ENCODE assay signal across 18 cellular contexts in the genomic region with DNA sequence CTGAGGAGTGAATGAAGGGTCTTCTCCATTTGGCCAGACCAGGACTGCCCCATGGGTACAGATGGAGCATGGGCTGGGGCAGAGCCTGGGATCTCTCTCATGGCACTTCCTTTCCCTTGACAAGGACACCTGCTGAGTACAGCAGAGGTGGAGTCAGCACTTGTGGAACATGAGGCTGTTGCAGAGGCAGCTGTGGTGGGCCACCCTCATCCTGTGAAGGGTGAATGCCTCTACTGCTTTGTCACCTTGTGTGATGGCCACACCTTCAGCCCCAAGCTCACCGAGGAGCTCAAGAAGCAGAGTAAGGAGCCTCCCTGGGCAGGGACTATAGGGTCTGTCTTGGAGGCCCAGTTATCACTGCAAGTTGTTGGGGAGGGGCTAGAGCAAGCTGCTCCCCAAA. TPM values are rescaled to one million over a fixed set of nuclear protein-coding genes. Genes with fewer than 3 reads are reported as not detected.
A peak's percentile ranks its signal among the peaks of the same experiment; 100 is the strongest.
DNase-seq lines count a peak whose midpoint lies in the region; ATAC-seq and TF ChIP-seq lines count a peak whose summit lies in the region.
"Had no signal": no experiment of that assay in that cellular context is flagged by ENCODE, and none has a peak within 500 bp of the region (broad histone marks: within the 10 kb centered on the region; RNA-seq: fewer than 3 reads in every experiment).

No MANE protein-coding gene starts in this region.

- CTCF ChIA-PET in activated naive CD4-positive, alpha-beta T cell treated with anti-CD3 and anti-CD28 coated beads for 36 hours (lab: Charles Lee), result interaction anchor here (0.7 kb wide), 1 partner anchor 91 kb away, joined by 3 read pairs; no protein-coding TSS in a partner anchor

- H3K27ac Mint-ChIP-seq in activated naive CD4-positive, alpha-beta T cell treated with anti-CD3 and anti-CD28 coated beads for 36 hours, result peak overlapping the region; percentile 37
- H3K27ac Mint-ChIP-seq in T-helper 17 cell, result peak overlapping the region; percentile 34
- H3K27ac Mint-ChIP-seq: naive B cell had no signal

- H3K27me3 ChIP-seq in psoas muscle (ENCODE audit: insufficient read depth in 3 of 3, low read length in 2 of 3) (no peaks in the 10 kb centered on the region), left lung (no peaks in the 10 kb centered on the region)
- H3K27me3 ChIP-seq: BLaER1, SJCRH30 had no signal

- WGBS in psoas muscle, 3 donors, result 81 to 95% (median 95%) methylated on average over 1 of the region's 1 CpG

- ATAC-seq in T-helper 17 cell, result no peak
- peak in 1 of 4 donors; percentile 6 for ATAC-seq in psoas muscle
- no peak for ATAC-seq in left lung
- ATAC-seq: effector memory CD8-positive, alpha-beta T cell had no signal

- peaks cover 24% of the 10 kb centered on the region for H3K36me3 Mint-ChIP-seq in activated naive CD4-positive, alpha-beta T cell treated with anti-CD3 and anti-CD28 coated beads for 36 hours (ENCODE audit: low read depth)
- H3K36me3 Mint-ChIP-seq in T-helper 17 cell (ENCODE audit: low read depth), result peaks cover 7% of the 10 kb centered on the region

- H3K4me3 Mint-ChIP-seq in activated naive CD4-positive, alpha-beta T cell treated with anti-CD3 and anti-CD28 coated beads for 36 hours, result no peak overlapping the region
- no peak overlapping the region for H3K4me3 Mint-ChIP-seq in T-helper 17 cell
- H3K4me3 Mint-ChIP-seq: effector memory CD8-positive, alpha-beta T cell had no signal

- H3K4me1 Mint-ChIP-seq in activated naive CD4-positive, alpha-beta T cell treated with anti-CD3 and anti-CD28 coated beads for 36 hours (ENCODE audit: low read depth), result peaks cover 12% of the 10 kb centered on the region
- H3K4me1 Mint-ChIP-seq in T-helper 17 cell, result peaks cover 16% of the 10 kb centered on the region
- H3K4me1 Mint-ChIP-seq: naive B cell had no signal

- DNase-seq in activated naive CD4-positive, alpha-beta T cell treated with anti-CD3 and anti-CD28 coated beads for 36 hours, result no peak
- DNase-seq in activated naive CD4-positive, alpha-beta T cell (lab: John Stamatoyannopoulos, UW), result no peak
- DNase-seq in T-helper 17 cell (no peak), psoas muscle (no peak), C1 segment of cervical spinal cord (lab: John Stamatoyannopoulos, UW) (no peak), left lung (no peak)
- DNase-seq: activated CD4-positive, alpha-beta T cell treated with anti-CD3 and anti-CD28 coated beads, Interleukin-2, amount 50 U/mL, for 1 hour; effector memory CD8-positive, alpha-beta T cell; naive B cell; NCI-H1048; NCI-H1930; NCI-H345; stimulated activated CD4-positive, alpha-beta T cell treated with anti-CD3 and anti-CD28 coated beads, Interleukin-12 subunit alpha, Interleukin-12 subunit beta, amount 100 ng/mL, for 4 hours; WERI-Rb-1 had no signal

- H3K4me3 ChIP-seq in psoas muscle, result no peak overlapping the region
- no peak overlapping the region for H3K4me3 ChIP-seq in left lung
- H3K4me3 ChIP-seq: BLaER1, HAP-1, SJCRH30 had no signal

- H3K36me3 ChIP-seq in psoas muscle (ENCODE audit: insufficient read depth in 1 of 2, low read depth in 1 of 2), result peaks cover 2 to 87% of the 10 kb centered on the region in 2 donors
- H3K36me3 ChIP-seq in left lung, result peaks cover 0 to 100% of the 10 kb centered on the region in 2 donors
- H3K36me3 ChIP-seq: SJCRH30 had no signal

- H3K27ac ChIP-seq in psoas muscle, result peak overlapping the region; percentile 87
- no peak overlapping the region for H3K27ac ChIP-seq in left lung
- H3K27ac ChIP-seq: BLaER1, SJCRH30, WERI-Rb-1 had no signal

- peaks cover 34% of the 10 kb centered on the region for H3K4me1 ChIP-seq in psoas muscle
- H3K4me1 ChIP-seq in left lung, result peaks cover 0 to 20% of the 10 kb centered on the region in 2 donors
- H3K4me1 ChIP-seq: HAP-1 had no signal

- H3K27me3 Mint-ChIP-seq in activated naive CD4-positive, alpha-beta T cell treated with anti-CD3 and anti-CD28 coated beads for 36 hours (ENCODE audit: low read depth), result no peaks in the 10 kb centered on the region
- no peaks in the 10 kb centered on the region for H3K27me3 Mint-ChIP-seq in T-helper 17 cell
- H3K27me3 Mint-ChIP-seq: effector memory CD8-positive, alpha-beta T cell; naive B cell had no signal

- H3K9me3 Mint-ChIP-seq in activated naive CD4-positive, alpha-beta T cell treated with anti-CD3 and anti-CD28 coated beads for 36 hours, result no peaks in the 10 kb centered on the region
- H3K9me3 Mint-ChIP-seq: effector memory CD8-positive, alpha-beta T cell; naive B cell had no signal

- intact Hi-C loops in activated naive CD4-positive, alpha-beta T cell treated with anti-CD3 and anti-CD28 coated beads for 36 hours (cut with micrococcal nuclease), result no loop called here
- intact Hi-C loops in psoas muscle (cut with DNase I), result no loop called here
- intact Hi-C loops in left lung (cut with DNase I), result no loop called here

- H3K9me3 ChIP-seq in T-helper 17 cell (ENCODE audit: control insufficient read depth, low read length, poor library complexity, severe bottlenecking) (no peaks in the 10 kb centered on the region), psoas muscle (no peaks in the 10 kb centered on the region), left lung (no peaks in the 10 kb centered on the region)
- H3K9me3 ChIP-seq: BLaER1, SJCRH30 had no signal

- TF ChIP-seq CTCF in psoas muscle (IDR thresholded peaks at IDR 0.05) (no peak), left lung (IDR thresholded peaks at IDR 0.05) (no peak)

RNA-seq across cellular contexts. Expression of gene GSS, which starts 29.6 kb away (rescaled TPM):
- total RNA-seq in activated naive CD4-positive, alpha-beta T cell treated with anti-CD3 and anti-CD28 coated beads for 36 hours, result 10 to 100 TPM; 84.3 to 86.0 TPM
- total RNA-seq in T-helper 17 cell, result 10 to 100 TPM; 23.3 to 27.0 TPM
- total RNA-seq in psoas muscle, result 10 to 100 TPM; 21.5 to 36.6 (median 26.6) TPM
- polyA plus RNA-seq in psoas muscle, result 10 to 100 TPM; 14.5 to 26.9 (median 24.5) TPM
- total RNA-seq in left lung, result 10 to 100 TPM; 41.6 to 49.4 TPM

RNA-seq across cellular contexts. Expression of gene MYH7B, which starts 29.7 kb away (rescaled TPM):
- under 1 TPM; 0.20 to 0.86 TPM for total RNA-seq in activated naive CD4-positive, alpha-beta T cell treated with anti-CD3 and anti-CD28 coated beads for 36 hours
- under 1 TPM; 0.50 to 0.70 TPM for total RNA-seq in T-helper 17 cell
- total RNA-seq in psoas muscle, result 100 to 1,000 TPM in 1 of 4 donors, 10 to 100 TPM in 3; 10.6 to 101 (median 22.1) TPM
- 10 to 100 TPM in 1 of 3 donors, 1 to 10 TPM in 2; 5.7 to 15.0 (median 6.4) TPM for polyA plus RNA-seq in psoas muscle
- total RNA-seq in left lung, result under 1 TPM; 0.34 to 0.41 TPM
- total RNA-seq: glomerular endothelial cell had no signal

RNA-seq across cellular contexts. Expression of gene ACSS2, which starts 49.6 kb away (rescaled TPM):
- 10 to 100 TPM; 71.3 to 73.6 TPM for total RNA-seq in activated naive CD4-positive, alpha-beta T cell treated with anti-CD3 and anti-CD28 coated beads for 36 hours
- 10 to 100 TPM; 15.0 to 15.6 TPM for total RNA-seq in T-helper 17 cell
- 100 to 1,000 TPM; 106 to 161 (median 115) TPM for total RNA-seq in psoas muscle
- polyA plus RNA-seq in psoas muscle, result 10 to 100 TPM; 15.9 to 68.0 (median 56.7) TPM
- total RNA-seq in left lung, result 100 to 1,000 TPM; 108 to 152 TPM

RNA-seq across cellular contexts. Expression of gene GGT7, which starts 53.3 kb away (rescaled TPM):
- 10 to 100 TPM; 14.8 to 15.0 TPM for total RNA-seq in activated naive CD4-positive, alpha-beta T cell treated with anti-CD3 and anti-CD28 coated beads for 36 hours
- total RNA-seq in T-helper 17 cell, result 10 to 100 TPM; 15.0 to 20.2 TPM
- total RNA-seq in psoas muscle, result 10 to 100 TPM; 12.8 to 36.2 (median 29.0) TPM
- 10 to 100 TPM in 2 of 3 donors, 1 to 10 TPM in 1; 4.8 to 32.4 (median 14.3) TPM for polyA plus RNA-seq in psoas muscle
- 10 to 100 TPM; 16.8 to 21.1 TPM for total RNA-seq in left lung

Comparison
In these comparisons a context has a peak if more than half of its experiments do, and no peak if none do; other contexts are left out.
1. RNA of gene MYH7B, which starts 29.7 kb away (total RNA-seq): 10.6 to 101 TPM in psoas muscle; 0.20 to 0.86 TPM in activated naive CD4-positive, alpha-beta T cell treated with anti-CD3 and anti-CD28 coated beads for 36 hours, 0.50 to 0.70 TPM in T-helper 17 cell and 0.34 to 0.41 TPM in left lung; every median in the first group is over 4 times any median in the second.
2. RNA of gene ACSS2, which starts 49.6 kb away (total RNA-seq): 108 to 152 TPM in left lung, 106 to 161 TPM in psoas muscle and 71.3 to 73.6 TPM in activated naive CD4-positive, alpha-beta T cell treated with anti-CD3 and anti-CD28 coated beads for 36 hours; 15.0 to 15.6 TPM in T-helper 17 cell; every median in the first group is over 4 times any median in the second.